In genomic region chr20:64101731-64102621, GRCh38 we compare ENCODE assay signal across 8 cellular contexts. TPM values are rescaled to one million over a fixed set of nuclear protein-coding genes. Genes with fewer than 3 reads are reported as not detected.
DNase-seq lines count a peak whose midpoint lies in the region; ATAC-seq and TF ChIP-seq lines count a peak whose summit lies in the region.

No MANE protein-coding gene starts in this region.

- H3K9me3 ChIP-seq in esophagus squamous epithelium (no peaks in the 10 kb centered on the region), parathyroid adenoma (ENCODE audit: control insufficient read depth, low read length) (no peaks in the 10 kb centered on the region)

- H3K4me3 ChIP-seq in GM12875 (ENCODE audit: low read depth, low read length): no peak overlapping the region
- peak overlapping the region in 3 of 4 donors; percentile 15 to 60 (median 43) for H3K4me3 ChIP-seq in esophagus squamous epithelium
- no peak overlapping the region for H3K4me3 ChIP-seq in parathyroid adenoma (ENCODE audit: low read depth, low read length)

- peaks cover 5 to 13% (median 11%) of the 10 kb centered on the region in 3 donors for H3K4me1 ChIP-seq in esophagus squamous epithelium
- H3K4me1 ChIP-seq in parathyroid adenoma: peaks cover 21% of the 10 kb centered on the region

- TF ChIP-seq POLR2A in esophagus squamous epithelium (IDR thresholded peaks at IDR 0.05): no peak

- H3K27me3 ChIP-seq in esophagus squamous epithelium (peaks cover 13 to 65% (median 21%) of the 10 kb centered on the region in 4 donors), parathyroid adenoma (ENCODE audit: control insufficient read depth, insufficient read depth, low read length) (no peaks in the 10 kb centered on the region)

- H3K36me3 ChIP-seq in esophagus squamous epithelium (no peaks in the 10 kb centered on the region), parathyroid adenoma (ENCODE audit: control insufficient read depth, insufficient read depth, low read length) (no peaks in the 10 kb centered on the region)

- H3K79me2 ChIP-seq in parathyroid adenoma: peaks cover 22% of the 10 kb centered on the region

- intact Hi-C loops in esophagus squamous epithelium (cut with DNase I): no loop called here

- DNase-seq in NCI-H2227 treated with DMSO at 0.1 percent for 48 hours (lab: John Stamatoyannopoulos, UW) (peak; percentile 34), activated T-cell treated with anti-CD3 and anti-CD28 coated beads for 1 hour (ENCODE audit: low read depth) (peak; percentile 68), esophagus squamous epithelium (lab: John Stamatoyannopoulos, UW) (no peak), NCI-H2107 treated with DMSO at 0.1 percent for 48 hours (lab: John Stamatoyannopoulos, UW; ENCODE audit: unreplicated experiment) (no peak), NCI-H1092 treated with DMSO at 0.1 percent for 48 hours (lab: John Stamatoyannopoulos, UW) (no peak)

- 15 to 40% methylated on average over 1 to 13 of the region's 64 CpGs for WGBS in esophagus squamous epithelium, 2 donors

- TF ChIP-seq CTCF in GM12875 (IDR thresholded peaks at IDR 0.05; ENCODE audit: borderline replicate concordance, insufficient read depth, low read depth, low read length): peak; percentile 86
- TF ChIP-seq CTCF in esophagus squamous epithelium (IDR thresholded peaks at IDR 0.05): peak; percentile 27 to 83 (median 54)
- TF ChIP-seq CTCF in parathyroid adenoma (IDR thresholded peaks at IDR 0.05): peak; percentile 96

- H3K27ac ChIP-seq in esophagus squamous epithelium (no peak overlapping the region), parathyroid adenoma (peak overlapping the region; percentile 69)

- H2AFZ ChIP-seq in parathyroid adenoma: peak overlapping the region; percentile 94

- no peak overlapping the region for H3K9ac ChIP-seq in parathyroid adenoma

- peak overlapping the region; percentile 53 for H3K4me2 ChIP-seq in parathyroid adenoma (ENCODE audit: low read length)

- ATAC-seq in GM19328 (IDR thresholded peaks at IDR 0.05; ENCODE audit: unreplicated experiment): no peak

RNA-seq across cellular contexts. Expression of gene NPBWR2, which starts 5.4 kb away (rescaled TPM):
- not detected for total RNA-seq in esophagus squamous epithelium

RNA-seq across cellular contexts. Expression of gene LKAAEAR1, which starts 17.8 kb away (rescaled TPM):
- total RNA-seq in esophagus squamous epithelium: not detected

RNA-seq across cellular contexts. Expression of gene OPRL1, which starts 22.1 kb away (rescaled TPM):
- under 1 TPM in 3 of 4 donors, not detected in 1; 0.34 to 0.91 (median 0.76) TPM for total RNA-seq in esophagus squamous epithelium

RNA-seq across cellular contexts. Expression of gene RGS19, which starts 22.7 kb away (rescaled TPM):
- total RNA-seq in esophagus squamous epithelium: 10 to 100 TPM in 3 of 4 donors, 1 to 10 TPM in 1; 7.4 to 14.4 (median 11.0) TPM

RNA-seq across cellular contexts. Expression of gene TCEA2, which starts 39.0 kb away (rescaled TPM):
- total RNA-seq in esophagus squamous epithelium: 10 to 100 TPM in 2 of 4 donors, 1 to 10 TPM in 2; 1.8 to 25.2 (median 8.9) TPM

Comparison
In these comparisons a context has a peak if more than half of its experiments do, and no peak if none do; other contexts are left out.
1. H3K4me3 ChIP-seq: peak in esophagus squamous epithelium (3 of 4); none in GM12875 (single experiment) and parathyroid adenoma (single experiment).
2. DNase-seq: peak in NCI-H2227 treated with DMSO at 0.1 percent for 48 hours (single experiment) and activated T-cell treated with anti-CD3 and anti-CD28 coated beads for 1 hour (single experiment); none in esophagus squamous epithelium (single experiment), NCI-H2107 treated with DMSO at 0.1 percent for 48 hours (single experiment) and NCI-H1092 treated with DMSO at 0.1 percent for 48 hours (single experiment).
3. Peak in every context shown above with its lines, with median percentiles within 50 percentile points of each other: CTCF ChIP-seq.